In the genomic region with DNA sequence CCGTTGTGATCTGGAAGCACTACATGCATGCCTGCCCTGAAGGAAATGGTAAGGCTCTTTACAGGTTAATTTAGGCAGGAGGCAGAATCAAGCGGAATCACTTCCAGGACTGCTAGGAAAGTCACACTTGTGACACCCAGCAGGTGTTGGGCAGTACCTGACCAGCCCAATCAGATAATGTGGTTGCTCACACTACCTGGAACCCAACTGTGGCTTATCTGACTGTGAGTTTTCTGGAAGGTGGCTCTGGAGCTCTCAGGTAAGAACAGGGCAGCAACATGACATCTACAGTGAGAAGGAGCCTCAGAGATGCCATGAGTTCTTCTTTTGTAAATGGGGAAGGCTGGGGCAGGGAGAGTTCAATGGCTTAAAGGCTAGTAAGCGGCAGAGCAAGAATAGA, we compare ENCODE assay signal across 5 cellular contexts.
"Had no signal": no experiment of that assay in that cellular context is flagged by ENCODE, and none has a peak within 500 bp of the region (broad histone marks: within the 10 kb centered on the region; RNA-seq: fewer than 3 reads in every experiment).

No MANE protein-coding gene starts in this region.

- H3K27ac Mint-ChIP-seq: IgD-negative memory B cell had no signal

- H3K4me3 ChIP-seq: K562 had no signal

- DNase-seq: IMR-90, KBM-7 had no signal

- H3K27me3 Mint-ChIP-seq: IgD-negative memory B cell had no signal

- H3K27ac ChIP-seq: HL-60 had no signal

- H3K4me3 Mint-ChIP-seq: IgD-negative memory B cell had no signal
